In the genomic region with DNA sequence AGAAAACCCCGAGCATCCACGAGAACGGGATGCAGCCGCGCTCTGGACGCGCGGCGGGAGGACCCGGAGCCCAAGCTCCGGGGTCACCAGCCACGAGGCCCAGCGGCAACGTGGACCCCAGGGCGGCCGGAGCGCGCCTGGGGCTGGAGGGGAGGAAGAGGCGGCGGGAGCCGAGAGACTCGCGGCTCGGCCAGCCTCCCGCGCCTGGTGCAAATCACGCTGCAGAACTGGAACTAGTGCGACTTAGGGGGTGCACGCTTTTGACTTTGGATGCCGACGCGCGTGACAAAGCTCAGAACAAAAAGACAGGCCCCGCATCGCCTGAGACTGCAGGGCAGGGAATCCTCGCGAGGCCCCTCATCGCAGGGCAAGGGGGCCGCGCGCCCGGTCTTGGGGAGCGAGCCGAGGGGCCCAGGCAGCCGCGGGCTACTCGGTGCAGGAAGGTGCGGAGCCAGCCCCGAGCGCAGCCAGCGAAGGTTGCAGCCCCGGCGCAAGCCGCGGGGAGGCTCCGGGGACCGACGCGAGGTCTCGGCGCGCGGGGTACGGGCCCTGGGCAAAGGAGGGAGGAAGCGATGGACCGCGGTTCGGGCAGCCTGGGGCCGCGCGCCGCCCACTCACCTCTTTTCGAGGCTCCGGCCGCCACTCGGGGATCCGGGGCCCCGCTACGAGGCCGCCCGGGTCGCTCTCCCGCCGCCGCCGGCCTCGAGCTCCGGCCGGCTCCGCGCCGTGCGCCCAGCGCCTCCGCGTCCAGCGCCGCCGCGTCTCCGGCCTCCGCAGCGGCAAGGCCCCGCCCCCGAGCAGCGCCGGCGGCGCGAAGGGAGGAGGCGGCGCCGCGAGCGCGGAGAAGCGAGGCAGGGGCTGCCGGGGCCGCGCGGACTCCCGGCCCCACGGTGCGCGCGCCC, we compare ENCODE assay signal across 8 cellular contexts. TPM values are rescaled to one million over a fixed set of nuclear protein-coding genes. Genes with fewer than 3 reads are reported as not detected.
DNase-seq lines count a peak whose midpoint lies in the region; ATAC-seq and TF ChIP-seq lines count a peak whose summit lies in the region.

A gene with protein sequence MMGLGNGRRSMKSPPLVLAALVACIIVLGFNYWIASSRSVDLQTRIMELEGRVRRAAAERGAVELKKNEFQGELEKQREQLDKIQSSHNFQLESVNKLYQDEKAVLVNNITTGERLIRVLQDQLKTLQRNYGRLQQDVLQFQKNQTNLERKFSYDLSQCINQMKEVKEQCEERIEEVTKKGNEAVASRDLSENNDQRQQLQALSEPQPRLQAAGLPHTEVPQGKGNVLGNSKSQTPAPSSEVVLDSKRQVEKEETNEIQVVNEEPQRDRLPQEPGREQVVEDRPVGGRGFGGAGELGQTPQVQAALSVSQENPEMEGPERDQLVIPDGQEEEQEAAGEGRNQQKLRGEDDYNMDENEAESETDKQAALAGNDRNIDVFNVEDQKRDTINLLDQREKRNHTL (minus strand): TSS at position 766 of the 902 bp plus-strand sequence. CDS start 20,238 bp downstream, outside the sequence.

- peaks cover 44% of the 10 kb centered on the region for H3K4me1 ChIP-seq in PC-9 (replicated peaks; ENCODE audit: insufficient read depth)
- H3K4me1 ChIP-seq in iPS DF 6.9 (ENCODE audit: control insufficient read depth, insufficient read depth, low read length), result peaks cover 2% of the 10 kb centered on the region; the same call in 1 of the 2 replicates

- peak within 1 kb of the TSS; percentile 92 for H3K4me2 ChIP-seq in PC-9

- H2AFZ ChIP-seq in PC-9, result peak within 1 kb of the TSS; percentile 87

- H3K27me3 Mint-ChIP-seq in brain, result peaks cover 8% of the 10 kb centered on the region

- no peaks in the 10 kb centered on the region for H3K27me3 ChIP-seq in PC-9 (ENCODE audit: insufficient read depth, low read depth)
- peaks cover 5% of the 10 kb centered on the region; the same call in 1 of the 2 replicates for H3K27me3 ChIP-seq in iPS DF 6.9 (ENCODE audit: control insufficient read depth, insufficient read depth, low read length)

- TF ChIP-seq CTCF in PC-9 (conservative IDR thresholded peaks at IDR 0.05), result 0 out of 2 replicates have a peak, but pooled peaks have one; percentile 18
- TF ChIP-seq CTCF in brain (conservative IDR thresholded peaks at IDR 0.05), result peak in 1 of 2 experiments; percentile 41

- DNase-seq in Daoy (ENCODE audit: low read depth) (peak; percentile 80), PC-9 (peak in 1 of 2 experiments; percentile 77), iPS DF 6.9 (ENCODE audit: low read depth, low spot score) (no peak), sciatic nerve (ENCODE audit: low spot score) (peak; percentile 66), DMS79 treated with DMSO at 0.1 percent for 48 hours (lab: John Stamatoyannopoulos, UW) (no peak)

- no CpG with 5 or more reads among the region's 126 CpGs for WGBS in iPS DF 6.9 (ENCODE audit: insufficient coverage, insufficient read length)

- peaks cover 49% of the 10 kb centered on the region for H3K79me2 ChIP-seq in PC-9 (ENCODE audit: low read depth)

- CTCF ChIA-PET in PC-9 (lab: Charles Lee), result interaction anchor here (0.6 kb wide), 1 partner anchor 254 kb away, joined by 3 read pairs; no protein-coding TSS in a partner anchor

- ATAC-seq in GM19467 (IDR thresholded peaks at IDR 0.05; ENCODE audit: unreplicated experiment), result peak; percentile 67
- ATAC-seq in HG03521 (IDR thresholded peaks at IDR 0.05; ENCODE audit: unreplicated experiment), result peak; percentile 65
- ATAC-seq in sciatic nerve, result peak; percentile 75

- peaks cover 35% of the 10 kb centered on the region for H3K4me1 Mint-ChIP-seq in brain

- peak within 1 kb of the TSS; percentile 85 for H3K4me3 ChIP-seq in PC-9
- H3K4me3 ChIP-seq in iPS DF 6.9 (ENCODE audit: low read length), result peak within 1 kb of the TSS; percentile 68; the same call in 1 of the 2 replicates

- H3K9me3 Mint-ChIP-seq in brain, result peaks cover 3 to 15% (median 11%) of the 10 kb centered on the region in 5 experiments

- H3K9me3 ChIP-seq in PC-9 (ENCODE audit: insufficient read depth, low read depth), result no peaks in the 10 kb centered on the region
- H3K9me3 ChIP-seq in iPS DF 6.9 (ENCODE audit: control insufficient read depth, insufficient read depth, low read length), result no peaks in the 10 kb centered on the region

- peak within 1 kb of the TSS; percentile 85 to 96 (median 94) for H3K27ac Mint-ChIP-seq in brain

- peak within 1 kb of the TSS; percentile 22; the same call in 1 of the 2 replicates for H3K27ac ChIP-seq in PC-9
- no peak within 1 kb of the TSS for H3K27ac ChIP-seq in iPS DF 6.9 (ENCODE audit: low read length)

- no TSS peak for BruUV-seq in PC-9 (replicated peaks; lab: Mats Ljungman, UMichigan)

- H3F3A ChIP-seq in PC-9 (ENCODE audit: insufficient read depth, low read depth), result peaks cover 23% of the 10 kb centered on the region

- POLR2A ChIA-PET in PC-9 (lab: Charles Lee; ENCODE audit: unreplicated experiment), result interaction anchor here (0.6 to 0.8 kb wide), 2 partner anchors 28 to 191 kb away, joined by 3 to 7 read pairs; no protein-coding TSS in a partner anchor

- H4K20me1 ChIP-seq in PC-9 (ENCODE audit: insufficient read depth), result no peaks in the 10 kb centered on the region

- no peaks in the 10 kb centered on the region for H3K9me2 ChIP-seq in PC-9 (ENCODE audit: insufficient read depth)

- intact Hi-C loops in PC-9 (cut with micrococcal nuclease; ENCODE audit: unreplicated experiment), result loop anchor here (1.0 to 5.0 kb wide), 3 partner anchors 20 to 103 kb away; no protein-coding TSS in a partner anchor
- intact Hi-C loops in sciatic nerve (cut with DNase I), result no loop called here

- H3K36me3 Mint-ChIP-seq in brain, result peaks cover 23% of the 10 kb centered on the region

- H3K4me3 Mint-ChIP-seq in brain, result peak within 1 kb of the TSS; percentile 87 to 94 (median 89)

- H3K36me3 ChIP-seq in PC-9 (ENCODE audit: low read depth) (0 out of 2 replicates have a peak, but pooled peaks cover 4% of the 10 kb centered on the region), iPS DF 6.9 (ENCODE audit: control insufficient read depth, insufficient read depth, low read length) (no peaks in the 10 kb centered on the region)

RNA-seq across cellular contexts. Expression of the gene that starts here (rescaled TPM):
- total RNA-seq in Daoy (2014; rRNA removed; shearing (Covaris generic)), result 52.3 and 66.2 TPM in 2 replicates
- total RNA-seq in PC-9 (2021), result 92.5 and 94.7 TPM in 2 replicates
- polyA plus RNA-seq in brain (ENCODE audit: insufficient read depth, low read depth, low replicate concordance), result 215 TPM
- 20.9 TPM for total RNA-seq in sciatic nerve

Comparison
In these comparisons a context has a peak if more than half of its experiments do, and no peak if none do; other contexts are left out.
1. DNase-seq: peak in Daoy (single experiment) and sciatic nerve (single experiment); none in iPS DF 6.9 (single experiment) and DMS79 treated with DMSO at 0.1 percent for 48 hours (single experiment).
2. Peak in every context shown above with its lines, with median percentiles within 50 percentile points of each other: ATAC-seq.